ENCODE assay signal across 8 cellular contexts in the genomic region with DNA sequence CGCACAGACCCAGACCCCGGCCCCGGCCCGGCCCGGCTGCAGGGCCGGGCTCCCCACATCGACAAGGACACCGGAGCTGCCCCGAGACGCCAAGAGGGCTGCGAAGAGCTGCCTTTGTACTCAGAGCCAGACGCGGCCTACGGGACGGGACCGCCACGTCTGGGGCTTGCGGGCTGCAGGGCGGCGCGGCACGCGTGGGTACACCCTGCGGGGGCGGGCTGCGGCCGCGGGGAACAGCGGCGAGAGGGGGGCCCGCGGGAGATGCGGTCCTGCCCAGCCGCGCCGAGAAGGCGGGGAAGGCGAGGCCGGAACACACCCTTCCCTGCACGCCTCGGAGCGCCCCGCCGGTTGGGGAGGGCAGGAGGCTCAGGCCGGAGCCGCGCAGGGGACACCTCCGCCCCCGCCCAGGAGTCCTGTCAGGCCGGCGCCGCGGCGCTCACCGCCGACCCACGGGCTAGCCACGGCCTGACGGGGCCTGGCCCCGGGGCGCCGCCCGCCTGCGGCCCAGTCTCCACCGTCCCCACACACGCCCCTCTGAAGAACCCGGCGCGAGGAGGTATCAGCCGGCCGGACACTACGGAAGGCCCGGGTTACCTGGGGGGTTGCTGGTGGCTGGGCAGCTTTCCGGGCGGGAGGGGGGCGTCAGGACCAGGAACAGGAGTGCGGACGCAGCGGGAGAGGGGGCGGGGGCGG. TPM values are rescaled to one million over a fixed set of nuclear protein-coding genes. Genes with fewer than 3 reads are reported as not detected.
DNase-seq lines count a peak whose midpoint lies in the region; ATAC-seq and TF ChIP-seq lines count a peak whose summit lies in the region.

No MANE protein-coding gene starts in this region.

- POLR2A ChIA-PET in BJ (lab: Charles Lee) = interaction anchor here (0.6 to 1.0 kb wide), 3 partner anchors 10 to 320 kb away, joined by 3 to 5 read pairs (median 5); no protein-coding TSS in a partner anchor

- ATAC-seq in GM19438 (IDR thresholded peaks at IDR 0.05; ENCODE audit: low read depth, unreplicated experiment) = peak; percentile 12

- H3K4me3 ChIP-seq in BJ (ENCODE audit: low read depth, low read length) (peak overlapping the region; percentile 98), mononuclear cell (ENCODE audit: low read length) (peak overlapping the region; percentile 83)

- no peaks in the 10 kb centered on the region for H3K9me3 ChIP-seq in mononuclear cell (ENCODE audit: low read depth, low read length)

- no peak for TF ChIP-seq CTCF in BJ (IDR thresholded peaks at IDR 0.05; ENCODE audit: insufficient read depth, low read depth, low read length)

- DNase-seq in BJ (ENCODE audit: low read depth) (no peak), HK-2 (ENCODE audit: unreplicated experiment) (peak; percentile 23), epidermal melanocyte (ENCODE audit: insufficient read length, low spot score) (no peak)
- peak; percentile 38 to 43 for DNase-seq in activated CD4-positive, alpha-beta T cell treated with anti-CD3 and anti-CD28 coated beads, Interleukin-2, amount 50 U/mL, for 4 hours
- peak; percentile 28 for DNase-seq in effector CD8-positive, alpha-beta T cell (lab: John Stamatoyannopoulos, UW)
- peak; percentile 11 to 63 for DNase-seq in stimulated activated CD8-positive, alpha-beta memory T cell treated with anti-CD3 and anti-CD28 coated beads, Interleukin-7, amount 100 ng/mL, for 4 hours (ENCODE audit: low read depth in 2 of 2)

- CTCF ChIA-PET in BJ (lab: Yijun Ruan, JAX) = interaction anchor here (0.6 to 2.0 kb wide), 6 partner anchors 9 to 198 kb away, joined by 3 to 10 read pairs (median 6); no protein-coding TSS in a partner anchor

- H3K4me1 ChIP-seq in mononuclear cell (ENCODE audit: insufficient read depth, low read length) = peaks cover 30% of the 10 kb centered on the region

- no peaks in the 10 kb centered on the region for H3K36me3 ChIP-seq in BJ (ENCODE audit: control insufficient read depth, insufficient read depth, low read length)

- H3K27me3 ChIP-seq in BJ (ENCODE audit: control insufficient read depth, insufficient read depth, low read length) (no peaks in the 10 kb centered on the region), mononuclear cell (ENCODE audit: insufficient read depth, low read length) (no peaks in the 10 kb centered on the region)

RNA-seq across cellular contexts. Expression of gene RAB14, which starts 0.5 kb away (rescaled TPM):
- 18.3 and 20.0 TPM in 2 replicates for polyA plus RNA-seq in BJ (2011; rRNA removed)
- polyA minus RNA-seq in BJ (2011; rRNA and poly(A)+ RNA removed) = 6.8 and 14.2 TPM in 2 replicates
- 49.7 TPM for total RNA-seq in mononuclear cell

Comparison
In these comparisons a context has a peak if more than half of its experiments do, and no peak if none do; other contexts are left out.
1. DNase-seq: peak in HK-2 (single experiment), activated CD4-positive, alpha-beta T cell treated with anti-CD3 and anti-CD28 coated beads, Interleukin-2, amount 50 U/mL, for 4 hours (2 of 2), effector CD8-positive, alpha-beta T cell (single experiment) and stimulated activated CD8-positive, alpha-beta memory T cell treated with anti-CD3 and anti-CD28 coated beads, Interleukin-7, amount 100 ng/mL, for 4 hours (2 of 2); none in BJ (single experiment) and epidermal melanocyte (single experiment).